ENCODE assay signal across 1 cellular context in the genomic region with DNA sequence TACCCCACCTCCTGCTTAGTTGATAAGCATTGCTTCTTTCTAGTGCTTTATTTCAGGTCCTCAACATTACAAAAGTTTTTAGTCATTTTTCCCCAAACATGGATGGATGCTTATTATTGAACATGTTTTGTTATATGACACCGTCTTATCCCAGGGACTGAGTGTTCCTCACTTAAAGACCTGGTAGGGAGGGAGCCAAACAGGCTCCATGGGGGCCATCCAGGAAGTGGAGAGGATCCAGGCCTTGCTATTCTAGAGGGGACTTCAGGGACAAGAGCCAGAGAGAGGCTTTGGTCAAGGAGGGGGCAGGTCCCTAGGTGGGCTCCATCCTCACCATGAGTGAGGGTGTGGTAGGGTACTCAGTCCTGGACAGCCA.
TF ChIP-seq lines count a peak whose summit lies in the region.

No MANE protein-coding gene starts in this region.

TF ChIP-seq in WTC11, 78 proteins besides CTCF, POLR2A, EP300 and RAD21 (continued from another document):
- TF ChIP-seq, protein P1, sequence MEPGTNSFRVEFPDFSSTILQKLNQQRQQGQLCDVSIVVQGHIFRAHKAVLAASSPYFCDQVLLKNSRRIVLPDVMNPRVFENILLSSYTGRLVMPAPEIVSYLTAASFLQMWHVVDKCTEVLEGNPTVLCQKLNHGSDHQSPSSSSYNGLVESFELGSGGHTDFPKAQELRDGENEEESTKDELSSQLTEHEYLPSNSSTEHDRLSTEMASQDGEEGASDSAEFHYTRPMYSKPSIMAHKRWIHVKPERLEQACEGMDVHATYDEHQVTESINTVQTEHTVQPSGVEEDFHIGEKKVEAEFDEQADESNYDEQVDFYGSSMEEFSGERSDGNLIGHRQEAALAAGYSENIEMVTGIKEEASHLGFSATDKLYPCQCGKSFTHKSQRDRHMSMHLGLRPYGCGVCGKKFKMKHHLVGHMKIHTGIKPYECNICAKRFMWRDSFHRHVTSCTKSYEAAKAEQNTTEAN (CRISPR knock-in tag; IDR thresholded peaks at IDR 0.05): no peak
- TF ChIP-seq ARID4B (CRISPR knock-in tag; IDR thresholded peaks at IDR 0.05; ENCODE audit: borderline replicate concordance) (no peak), PRRX2 (CRISPR knock-in tag; IDR thresholded peaks at IDR 0.05) (no peak)
- TF ChIP-seq, protein P2, sequence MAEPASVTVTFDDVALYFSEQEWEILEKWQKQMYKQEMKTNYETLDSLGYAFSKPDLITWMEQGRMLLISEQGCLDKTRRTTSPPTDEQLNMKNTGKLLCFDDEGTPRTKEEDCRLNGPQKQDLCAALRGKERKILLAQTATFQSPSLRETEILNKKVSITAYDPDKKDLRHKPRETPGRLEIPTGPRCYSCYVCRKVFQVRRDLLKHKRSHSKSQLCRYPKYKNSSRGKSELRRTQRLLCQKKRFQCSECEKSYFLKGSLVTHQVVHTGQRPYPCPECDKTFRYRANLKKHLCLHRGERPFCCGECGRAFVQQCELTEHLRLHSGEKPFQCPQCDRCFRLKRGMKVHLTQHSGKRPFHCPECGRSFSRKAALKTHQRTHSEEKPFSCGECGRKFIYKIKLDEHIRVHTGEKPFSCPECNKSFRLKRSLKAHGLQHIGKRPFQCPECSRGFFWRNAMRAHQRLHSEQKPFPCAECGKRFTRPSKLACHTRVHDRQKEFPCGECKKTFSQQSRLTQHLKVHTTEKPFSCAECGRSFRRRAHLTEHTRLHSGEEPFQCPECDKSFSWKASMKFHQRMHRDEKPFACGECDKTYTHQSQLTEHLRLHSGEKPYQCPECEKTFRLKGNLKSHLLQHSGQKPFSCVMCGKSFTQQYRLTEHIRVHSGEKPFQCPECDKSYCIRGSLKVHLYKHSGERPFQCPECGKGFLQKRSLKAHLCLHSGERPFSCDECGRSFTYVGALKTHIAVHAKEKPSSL (CRISPR knock-in tag; conservative IDR thresholded peaks at IDR 0.05): no peak
- TF ChIP-seq, protein P3, sequence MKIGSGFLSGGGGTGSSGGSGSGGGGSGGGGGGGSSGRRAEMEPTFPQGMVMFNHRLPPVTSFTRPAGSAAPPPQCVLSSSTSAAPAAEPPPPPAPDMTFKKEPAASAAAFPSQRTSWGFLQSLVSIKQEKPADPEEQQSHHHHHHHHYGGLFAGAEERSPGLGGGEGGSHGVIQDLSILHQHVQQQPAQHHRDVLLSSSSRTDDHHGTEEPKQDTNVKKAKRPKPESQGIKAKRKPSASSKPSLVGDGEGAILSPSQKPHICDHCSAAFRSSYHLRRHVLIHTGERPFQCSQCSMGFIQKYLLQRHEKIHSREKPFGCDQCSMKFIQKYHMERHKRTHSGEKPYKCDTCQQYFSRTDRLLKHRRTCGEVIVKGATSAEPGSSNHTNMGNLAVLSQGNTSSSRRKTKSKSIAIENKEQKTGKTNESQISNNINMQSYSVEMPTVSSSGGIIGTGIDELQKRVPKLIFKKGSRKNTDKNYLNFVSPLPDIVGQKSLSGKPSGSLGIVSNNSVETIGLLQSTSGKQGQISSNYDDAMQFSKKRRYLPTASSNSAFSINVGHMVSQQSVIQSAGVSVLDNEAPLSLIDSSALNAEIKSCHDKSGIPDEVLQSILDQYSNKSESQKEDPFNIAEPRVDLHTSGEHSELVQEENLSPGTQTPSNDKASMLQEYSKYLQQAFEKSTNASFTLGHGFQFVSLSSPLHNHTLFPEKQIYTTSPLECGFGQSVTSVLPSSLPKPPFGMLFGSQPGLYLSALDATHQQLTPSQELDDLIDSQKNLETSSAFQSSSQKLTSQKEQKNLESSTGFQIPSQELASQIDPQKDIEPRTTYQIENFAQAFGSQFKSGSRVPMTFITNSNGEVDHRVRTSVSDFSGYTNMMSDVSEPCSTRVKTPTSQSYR (CRISPR knock-in tag; IDR thresholded peaks at IDR 0.05): no peak
- TF ChIP-seq, protein P4, sequence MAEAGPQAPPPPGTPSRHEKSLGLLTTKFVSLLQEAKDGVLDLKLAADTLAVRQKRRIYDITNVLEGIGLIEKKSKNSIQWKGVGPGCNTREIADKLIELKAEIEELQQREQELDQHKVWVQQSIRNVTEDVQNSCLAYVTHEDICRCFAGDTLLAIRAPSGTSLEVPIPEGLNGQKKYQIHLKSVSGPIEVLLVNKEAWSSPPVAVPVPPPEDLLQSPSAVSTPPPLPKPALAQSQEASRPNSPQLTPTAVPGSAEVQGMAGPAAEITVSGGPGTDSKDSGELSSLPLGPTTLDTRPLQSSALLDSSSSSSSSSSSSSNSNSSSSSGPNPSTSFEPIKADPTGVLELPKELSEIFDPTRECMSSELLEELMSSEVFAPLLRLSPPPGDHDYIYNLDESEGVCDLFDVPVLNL (CRISPR knock-in tag; IDR thresholded peaks at IDR 0.05; ENCODE audit: borderline replicate concordance, low read depth): no peak
